Comparison of ENCODE assay signal across 8 cellular contexts in genomic region chr4:78612398-78613005, GRCh38.
DNase-seq lines count a peak whose midpoint lies in the region; ATAC-seq, FAIRE-seq and TF ChIP-seq lines count a peak whose summit lies in the region.

No MANE protein-coding gene starts in this region.

- H3F3A ChIP-seq in SK-N-SH (replicated peaks; ENCODE audit: insufficient read depth), result peaks cover 5% of the 10 kb centered on the region

- H3K27ac ChIP-seq in SK-N-SH (ENCODE audit: low read depth in 2 of 2, low read length in 1 of 2), result no peak overlapping the region
- no peak overlapping the region for H3K27ac ChIP-seq in pancreas

- TF ChIP-seq EP300 in SK-N-SH (IDR thresholded peaks at IDR 0.05; ENCODE audit: borderline replicate concordance in 1 of 2, low read depth in 1 of 2, low read length in 1 of 2), result no peak

- peak; percentile 87 for TF ChIP-seq RAD21 in SK-N-SH (IDR thresholded peaks at IDR 0.05; ENCODE audit: low read length)

- H3K27me3 ChIP-seq in SK-N-SH (ENCODE audit: insufficient read depth) (no peaks in the 10 kb centered on the region), pancreas (no peaks in the 10 kb centered on the region)

- H3K9me3 ChIP-seq in SK-N-SH (no peaks in the 10 kb centered on the region), pancreas (no peaks in the 10 kb centered on the region)

- no peak overlapping the region for H3K4me2 ChIP-seq in SK-N-SH

- WGBS in SK-N-SH (ENCODE audit: low lambda C conversion rate), result 60% methylated on average over 3 of the region's 3 CpGs
- 55 to 59% methylated on average over 3 of the region's 3 CpGs for WGBS in pancreas, 2 donors

- FAIRE-seq in pancreas (lab: Jason Lieb, UNC), result peak; percentile 76

- H4K20me1 ChIP-seq in SK-N-SH (ENCODE audit: insufficient read depth), result no peaks in the 10 kb centered on the region

- H2AFZ ChIP-seq in SK-N-SH (ENCODE audit: low read depth), result no peak overlapping the region

- H3K4me3 ChIP-seq in SK-N-SH (ENCODE audit: low read depth in 2 of 2, low read length in 1 of 2) (no peak overlapping the region), pancreas (no peak overlapping the region)

- intact Hi-C loops in pancreas (cut with DNase I), result loop anchor here in 1 of 3 donors (5.0 kb wide), 1 partner anchor 255 kb away; no protein-coding TSS in a partner anchor

- no peak overlapping the region for H3K9ac ChIP-seq in SK-N-SH

- POLR2A ChIA-PET in SK-N-SH (lab: Yijun Ruan, JAX), result interaction anchor here (0.6 kb wide), 1 partner anchor 221 kb away, joined by 4 read pairs; no protein-coding TSS in a partner anchor

- H3K79me2 ChIP-seq in SK-N-SH (ENCODE audit: insufficient read depth), result no peaks in the 10 kb centered on the region

- ATAC-seq in HG02938 (IDR thresholded peaks at IDR 0.05; ENCODE audit: unreplicated experiment) (peak; percentile 32), pancreas (peak; percentile 64 to 90 (median 86)), GM18909 (IDR thresholded peaks at IDR 0.05; ENCODE audit: poor library complexity, unreplicated experiment) (no peak)

- DNase-seq in SIG-M5 treated with dmso at 0.1 percent for 504 hours (lab: John Stamatoyannopoulos, UW; ENCODE audit: unreplicated experiment) (peak; percentile 52), SIG-M5 (lab: John Stamatoyannopoulos, UW) (no peak), SK-N-SH (peak; percentile 35), fibroblast of peridontal ligament (ENCODE audit: extremely low read depth) (peak; percentile 78), pancreas (peak in 1 of 6 donors; percentile 25)
- DNase-seq in stimulated activated CD4-positive, alpha-beta T cell treated with anti-CD3 and anti-CD28 coated beads, Interleukin-4, amount 100 ng/mL, for 1 hour, result no peak

- H3K4me1 ChIP-seq in SK-N-SH (ENCODE audit: control insufficient read depth in 1 of 2, insufficient read depth in 2 of 2, low read depth in 1 of 2, low read length in 1 of 2) (peaks cover 0 to 9% of the 10 kb centered on the region in 2 experiments; a peak in 1 of 4 replicates), pancreas (peaks cover 0 to 3% (median 0%) of the 10 kb centered on the region in 3 donors)

- no peaks in the 10 kb centered on the region for H3K9me2 ChIP-seq in SK-N-SH

- H3K36me3 ChIP-seq in SK-N-SH (replicated peaks in 1 of 2; ENCODE audit: control insufficient read depth in 1 of 2, insufficient read depth in 2 of 2, low read length in 1 of 2), result peaks cover 0 to under 1% of the 10 kb centered on the region in 2 experiments
- no peaks in the 10 kb centered on the region for H3K36me3 ChIP-seq in pancreas

- CTCF ChIA-PET in SK-N-SH (lab: Yijun Ruan, JAX), result interaction anchor here (0.6 to 7.6 kb wide), 23 partner anchors 8 to 756 kb away, joined by 3 to 80 read pairs (median 4); no protein-coding TSS in a partner anchor

- TF ChIP-seq CTCF in SK-N-SH (IDR thresholded peaks at IDR 0.05) (peak; percentile 81), pancreas (IDR thresholded peaks at IDR 0.05) (peak; percentile 15 to 55 (median 44))

TF ChIP-seq in SK-N-SH, 30 proteins besides CTCF, POLR2A, EP300 and RAD21:
- no peak for TF ChIP-seq JUND (IDR thresholded peaks at IDR 0.05)
- no peak for TF ChIP-seq FOXJ3 (CRISPR knock-in tag; IDR thresholded peaks at IDR 0.05)
- peak; percentile 87 for TF ChIP-seq SMC3 (IDR thresholded peaks at IDR 0.05; ENCODE audit: low read depth, low read length)

Comparison
In these comparisons a context has a peak if more than half of its experiments do, and no peak if none do; other contexts are left out.
1. DNase-seq: peak in SIG-M5 treated with dmso at 0.1 percent for 504 hours (single experiment), SK-N-SH (single experiment) and fibroblast of peridontal ligament (single experiment); none in SIG-M5 (single experiment) and stimulated activated CD4-positive, alpha-beta T cell treated with anti-CD3 and anti-CD28 coated beads, Interleukin-4, amount 100 ng/mL, for 1 hour (single experiment).